ENCODE assay signal across 15 cellular contexts in the genomic region with DNA sequence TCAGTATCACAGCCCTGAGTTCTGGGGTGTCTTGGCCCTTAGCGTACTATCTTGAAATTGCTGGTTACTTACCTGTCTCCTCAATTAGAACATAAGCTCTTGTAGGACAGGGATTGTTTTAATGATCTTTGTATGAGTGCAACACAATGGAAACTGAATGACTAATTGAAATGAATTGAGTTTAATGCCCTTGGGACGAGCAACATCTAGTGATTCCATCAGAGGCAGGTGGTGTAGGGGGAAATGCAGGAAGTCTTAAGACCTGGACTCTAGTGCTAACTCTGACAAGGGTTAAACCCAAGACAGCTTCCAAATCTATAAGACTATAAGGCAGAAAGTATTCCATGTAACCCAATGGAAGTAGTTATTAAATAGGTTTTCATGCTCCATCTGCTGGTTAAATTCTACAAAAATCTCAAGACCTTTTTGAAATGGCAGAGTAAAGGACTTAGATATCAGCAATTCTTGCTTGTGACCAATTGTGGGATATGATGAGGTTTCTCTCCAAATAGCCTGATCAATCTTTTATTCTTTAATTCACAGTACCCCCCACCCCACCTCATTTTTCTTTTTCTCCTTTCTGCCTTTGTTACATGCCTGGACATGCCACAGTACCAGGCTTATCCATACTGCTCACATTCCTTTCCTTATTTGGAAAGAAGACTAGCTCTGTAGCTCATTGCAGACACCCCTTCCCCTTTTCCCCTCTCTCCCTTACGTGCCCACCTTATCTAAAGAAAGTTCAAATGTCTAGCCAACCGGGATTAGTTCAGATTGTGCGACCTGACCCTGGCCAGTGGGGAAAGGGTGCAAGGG.
A peak's percentile ranks its signal among the peaks of the same experiment; 100 is the strongest.
DNase-seq lines count a peak whose midpoint lies in the region.
"Had no signal": no experiment of that assay in that cellular context is flagged by ENCODE, and none has a peak within 500 bp of the region (broad histone marks: within the 10 kb centered on the region; RNA-seq: fewer than 3 reads in every experiment).

No MANE protein-coding gene starts in this region.

- peaks cover 4% of the 10 kb centered on the region for H3K27me3 Mint-ChIP-seq in activated naive CD8-positive, alpha-beta T cell treated with anti-CD3 and anti-CD28 coated beads for 36 hours
- H3K27me3 Mint-ChIP-seq: activated CD4-positive, alpha-beta T cell treated with anti-CD3 and anti-CD28 coated beads, Interleukin-2, amount 10 ng/mL, durations not matched to agents 24 days and 14 days had no signal

- H3K9me3 Mint-ChIP-seq in activated naive CD8-positive, alpha-beta T cell treated with anti-CD3 and anti-CD28 coated beads for 36 hours: no peaks in the 10 kb centered on the region
- H3K9me3 Mint-ChIP-seq: activated CD4-positive, alpha-beta T cell treated with anti-CD3 and anti-CD28 coated beads, Interleukin-2, amount 10 ng/mL, durations not matched to agents 24 days and 14 days had no signal

- no peak overlapping the region for H3K27ac Mint-ChIP-seq in activated naive CD8-positive, alpha-beta T cell treated with anti-CD3 and anti-CD28 coated beads for 36 hours
- H3K27ac Mint-ChIP-seq: activated CD4-positive, alpha-beta T cell treated with anti-CD3 and anti-CD28 coated beads, Interleukin-2, amount 10 ng/mL, durations not matched to agents 24 days and 14 days; nephron had no signal

- H3K36me3 Mint-ChIP-seq in activated naive CD8-positive, alpha-beta T cell treated with anti-CD3 and anti-CD28 coated beads for 36 hours: no peaks in the 10 kb centered on the region

- peak; percentile 13 for DNase-seq in COR-L47 (lab: John Stamatoyannopoulos, UW)
- DNase-seq in M059J (ENCODE audit: low read depth): peak; percentile 33
- peak; percentile 60 for DNase-seq in dedifferentiated amniotic fluid mesenchymal stem cell (ENCODE audit: extremely low spot score)
- DNase-seq in myocyte (ENCODE audit: low read depth): peak; percentile 52
- no peak for DNase-seq in activated naive CD8-positive, alpha-beta T cell treated with anti-CD3 and anti-CD28 coated beads for 36 hours
- no peak for DNase-seq in activated T-cell treated with anti-CD3 and anti-CD28 coated beads, Interleukin-2, amount 50 U/mL, for 48 hours
- DNase-seq in activated naive CD4-positive, alpha-beta T cell treated with anti-CD3 and anti-CD28 coated beads, Interleukin-2, amount 50 U/mL, for 16 hours: no peak
- DNase-seq in activated CD4-positive, CD25-positive, alpha-beta regulatory T cell treated with anti-CD3 and anti-CD28 coated beads, Interleukin-2, amount 50 U/mL, for 72 hours: no peak
- DNase-seq: activated CD4-positive, alpha-beta T cell treated with anti-CD3 and anti-CD28 coated beads, Interleukin-2, amount 10 ng/mL, durations not matched to agents 24 days and 14 days; activated naive CD4-positive, alpha-beta T cell; effector CD8-positive, alpha-beta T cell; NCI-H2227 treated with DMSO at 0.1 percent for 48 hours; SJCRH30; stimulated activated CD4-positive, alpha-beta T cell treated with anti-CD3 and anti-CD28 coated beads, Interleukin-2, amount 100 ng/mL, for 48 hours had no signal

- H3K4me3 Mint-ChIP-seq in activated naive CD8-positive, alpha-beta T cell treated with anti-CD3 and anti-CD28 coated beads for 36 hours: no peak overlapping the region
- H3K4me3 Mint-ChIP-seq: activated CD4-positive, alpha-beta T cell treated with anti-CD3 and anti-CD28 coated beads, Interleukin-2, amount 10 ng/mL, durations not matched to agents 24 days and 14 days; nephron had no signal

- H3K4me1 Mint-ChIP-seq in activated naive CD8-positive, alpha-beta T cell treated with anti-CD3 and anti-CD28 coated beads for 36 hours: no peaks in the 10 kb centered on the region
- H3K4me1 Mint-ChIP-seq: activated CD4-positive, alpha-beta T cell treated with anti-CD3 and anti-CD28 coated beads, Interleukin-2, amount 10 ng/mL, durations not matched to agents 24 days and 14 days; nephron had no signal

Comparison
In these comparisons a context has a peak if more than half of its experiments do, and no peak if none do; other contexts are left out.
1. DNase-seq: peak in COR-L47 (single experiment), M059J (single experiment), dedifferentiated amniotic fluid mesenchymal stem cell (single experiment) and myocyte (single experiment); none in activated naive CD8-positive, alpha-beta T cell treated with anti-CD3 and anti-CD28 coated beads for 36 hours (single experiment), activated T-cell treated with anti-CD3 and anti-CD28 coated beads, Interleukin-2, amount 50 U/mL, for 48 hours (0 of 2), activated naive CD4-positive, alpha-beta T cell treated with anti-CD3 and anti-CD28 coated beads, Interleukin-2, amount 50 U/mL, for 16 hours (single experiment) and activated CD4-positive, CD25-positive, alpha-beta regulatory T cell treated with anti-CD3 and anti-CD28 coated beads, Interleukin-2, amount 50 U/mL, for 72 hours (single experiment).